In the genomic region with DNA sequence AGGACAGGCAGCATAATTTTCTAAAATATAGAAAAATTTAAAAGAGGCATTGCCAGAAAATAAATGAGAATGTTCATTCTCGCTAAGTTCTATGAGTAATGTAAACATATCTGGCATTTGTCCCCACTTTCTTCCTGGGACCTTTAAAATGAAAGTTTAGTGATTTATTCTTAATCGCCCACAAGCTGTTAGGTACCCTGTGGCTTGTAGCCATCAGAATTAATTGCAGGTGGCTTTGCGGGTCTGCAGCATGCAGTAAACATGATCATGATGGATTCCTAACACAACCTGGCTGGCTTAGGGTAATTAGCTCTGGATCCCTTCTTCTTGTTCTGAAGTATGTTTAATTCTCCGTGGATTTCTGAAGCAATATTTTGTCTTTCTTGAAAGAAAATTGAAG, we compare ENCODE assay signal across 21 cellular contexts.
DNase-seq lines count a peak whose midpoint lies in the region; ATAC-seq, FAIRE-seq and TF ChIP-seq lines count a peak whose summit lies in the region.
"Had no signal": no experiment of that assay in that cellular context is flagged by ENCODE, and none has a peak within 500 bp of the region (broad histone marks: within the 10 kb centered on the region; RNA-seq: fewer than 3 reads in every experiment).

No MANE protein-coding gene starts in this region.

- POLR2A ChIA-PET in endothelial cell of umbilical vein (lab: Charles Lee), result interaction anchor here (1.0 kb wide), 1 partner anchor 103 kb away, joined by 4 read pairs; a partner anchor contains a TSS

- peaks cover 2% of the 10 kb centered on the region for H3K9me3 Mint-ChIP-seq in neural crest cell
- H3K9me3 Mint-ChIP-seq: activated CD4-positive, alpha-beta memory T cell treated with anti-CD3 and anti-CD28 coated beads, Interleukin-2, amount 10 ng/mL, durations not matched to agents 7 days and 5 days; activated naive CD8-positive, alpha-beta T cell treated with anti-CD3 and anti-CD28 coated beads for 36 hours; activated T-cell treated with anti-CD3 and anti-CD28 coated beads, Interleukin-2, amount 50 U/mL, for 24 hours; CD8-positive, alpha-beta memory T cell had no signal

- intact Hi-C loops in endothelial cell of umbilical vein (cut with micrococcal nuclease), result loop anchor here (10.0 kb wide), 1 partner anchor 263 kb away; no protein-coding TSS in a partner anchor
- intact Hi-C loops in heart left ventricle (cut with DNase I), result no loop called here

- ATAC-seq in HG03135 (IDR thresholded peaks at IDR 0.05; ENCODE audit: unreplicated experiment) (no peak), heart left ventricle (no peak)

- FAIRE-seq in endothelial cell of umbilical vein (lab: Jason Lieb, UNC), result no peak

- WGBS in heart left ventricle, 4 donors, result 92 to 96% (median 94%) methylated on average over 4 of the region's 4 CpGs

- H3K36me3 Mint-ChIP-seq in neural crest cell (ENCODE audit: low read depth), result peaks cover 2% of the 10 kb centered on the region
- H3K36me3 Mint-ChIP-seq: activated naive CD8-positive, alpha-beta T cell treated with anti-CD3 and anti-CD28 coated beads for 36 hours; CD8-positive, alpha-beta memory T cell had no signal

- H3K4me3 ChIP-seq in ACC112 (ENCODE audit: low read depth, low read length) (peak overlapping the region; percentile 39), endothelial cell of umbilical vein (replicated peaks in 1 of 3; ENCODE audit: insufficient read depth in 1 of 3, low read depth in 1 of 3, low read length in 3 of 3) (no peak overlapping the region), Karpas-422 (ENCODE audit: low read length) (no peak overlapping the region), heart left ventricle (no peak overlapping the region)

- peak overlapping the region; percentile 99 for H3K27ac ChIP-seq in ACC112 (ENCODE audit: low read depth, low read length)
- peak overlapping the region; percentile 94 for H3K27ac ChIP-seq in endothelial cell of umbilical vein (ENCODE audit: insufficient read depth, low read depth, low read length)
- no peak overlapping the region for H3K27ac ChIP-seq in Karpas-422 (ENCODE audit: low read length)
- H3K27ac ChIP-seq in heart left ventricle, result peak overlapping the region in 1 of 12 donors; percentile 50
- H3K27ac ChIP-seq: HL-60 had no signal

- H3K79me2 ChIP-seq in ACC112 (ENCODE audit: control insufficient read depth, insufficient read depth, low read length, unreplicated experiment) (no peaks in the 10 kb centered on the region), endothelial cell of umbilical vein (ENCODE audit: control insufficient read depth, insufficient read depth, low read length) (no peaks in the 10 kb centered on the region), Karpas-422 (ENCODE audit: low read length) (no peaks in the 10 kb centered on the region)

- dilution Hi-C loops in endothelial cell of umbilical vein (cut with MboI; ENCODE audit: extremely low pct_ligation_motif_present, low sequenced_read_pairs), result no loop called here

- H3K9me1 ChIP-seq in endothelial cell of umbilical vein (replicated peaks; ENCODE audit: control insufficient read depth, extremely low read depth, insufficient read depth, low read length), result no peaks in the 10 kb centered on the region

- H2AFZ ChIP-seq in ACC112 (ENCODE audit: low read length, unreplicated experiment) (peak overlapping the region; percentile 28), endothelial cell of umbilical vein (ENCODE audit: low read depth, low read length) (no peak overlapping the region), Karpas-422 (ENCODE audit: low read length) (no peak overlapping the region)

- H3K36me3 ChIP-seq in ACC112 (ENCODE audit: insufficient read depth, low read length) (no peaks in the 10 kb centered on the region), endothelial cell of umbilical vein (ENCODE audit: control insufficient read depth in 2 of 2, extremely low read depth in 1 of 2, insufficient read depth in 2 of 2, low read length in 2 of 2) (no peaks in the 10 kb centered on the region), Karpas-422 (ENCODE audit: insufficient read depth, low read length) (no peaks in the 10 kb centered on the region), heart left ventricle (no peaks in the 10 kb centered on the region)

- no peaks in the 10 kb centered on the region for H3K9me3 ChIP-seq in endothelial cell of umbilical vein (replicated peaks; ENCODE audit: control insufficient read depth, insufficient read depth, low read length)
- no peaks in the 10 kb centered on the region for H3K9me3 ChIP-seq in Karpas-422 (ENCODE audit: low read length)
- H3K9me3 ChIP-seq in heart left ventricle, result no peaks in the 10 kb centered on the region

- H3K4me2 ChIP-seq in endothelial cell of umbilical vein (ENCODE audit: insufficient read depth, low read length) (no peak overlapping the region), Karpas-422 (ENCODE audit: low read depth, low read length, poor library complexity, severe bottlenecking) (no peak overlapping the region)

- no peaks in the 10 kb centered on the region for H3K27me3 Mint-ChIP-seq in neural crest cell (ENCODE audit: low read depth)

- peak overlapping the region; percentile 82 for H3K27ac Mint-ChIP-seq in neural crest cell (ENCODE audit: unreplicated experiment)
- H3K27ac Mint-ChIP-seq: activated CD4-positive, alpha-beta memory T cell treated with anti-CD3 and anti-CD28 coated beads, Interleukin-2, amount 10 ng/mL, durations not matched to agents 7 days and 5 days; activated naive CD8-positive, alpha-beta T cell treated with anti-CD3 and anti-CD28 coated beads for 36 hours; activated T-cell treated with anti-CD3 and anti-CD28 coated beads, Interleukin-2, amount 50 U/mL, for 24 hours; CD8-positive, alpha-beta memory T cell had no signal

- TF ChIP-seq POLR2A in endothelial cell of umbilical vein (IDR thresholded peaks at IDR 0.05; ENCODE audit: low read depth, low read length) (no peak), heart left ventricle (IDR thresholded peaks at IDR 0.05) (no peak)

- no TSS peak for BruUV-seq in endothelial cell of umbilical vein (replicated peaks; lab: Mats Ljungman, UMichigan)

- H3K4me1 Mint-ChIP-seq in neural crest cell, result peaks cover 21% of the 10 kb centered on the region
- H3K4me1 Mint-ChIP-seq: activated CD4-positive, alpha-beta memory T cell treated with anti-CD3 and anti-CD28 coated beads, Interleukin-2, amount 10 ng/mL, durations not matched to agents 7 days and 5 days; activated naive CD8-positive, alpha-beta T cell treated with anti-CD3 and anti-CD28 coated beads for 36 hours; CD8-positive, alpha-beta memory T cell had no signal

- H4K20me1 ChIP-seq in endothelial cell of umbilical vein (replicated peaks; ENCODE audit: control insufficient read depth, extremely low read depth, insufficient read depth, low read length), result no peaks in the 10 kb centered on the region
- no peaks in the 10 kb centered on the region for H4K20me1 ChIP-seq in Karpas-422 (ENCODE audit: insufficient read depth, low read depth, low read length)

- TF ChIP-seq CTCF in endothelial cell of umbilical vein (IDR thresholded peaks at IDR 0.05; ENCODE audit: extremely low read depth in 1 of 2, insufficient read depth in 1 of 2, low read depth in 1 of 2, low read length in 2 of 2) (no peak), neural crest cell (conservative IDR thresholded peaks at IDR 0.05) (no peak), heart left ventricle (IDR thresholded peaks at IDR 0.05) (no peak)

- no peak overlapping the region for H3K4me3 Mint-ChIP-seq in neural crest cell
- H3K4me3 Mint-ChIP-seq: activated CD4-positive, alpha-beta memory T cell treated with anti-CD3 and anti-CD28 coated beads, Interleukin-2, amount 10 ng/mL, durations not matched to agents 7 days and 5 days; activated naive CD8-positive, alpha-beta T cell treated with anti-CD3 and anti-CD28 coated beads for 36 hours; activated T-cell treated with anti-CD3 and anti-CD28 coated beads, Interleukin-2, amount 50 U/mL, for 24 hours; CD8-positive, alpha-beta memory T cell had no signal

- CTCF ChIA-PET in endothelial cell of umbilical vein (lab: Charles Lee), result interaction anchor here (3.2 kb wide), 1 partner anchor 104 kb away, joined by 14 read pairs; a partner anchor contains a TSS

- H3K27me3 ChIP-seq in ACC112 (ENCODE audit: insufficient read depth, low read length), result no peaks in the 10 kb centered on the region
- no peaks in the 10 kb centered on the region for H3K27me3 ChIP-seq in endothelial cell of umbilical vein (ENCODE audit: control insufficient read depth in 2 of 2, insufficient read depth in 2 of 2, low read length in 2 of 2)
- no peaks in the 10 kb centered on the region for H3K27me3 ChIP-seq in Karpas-422 (ENCODE audit: low read length)
- no peaks in the 10 kb centered on the region for H3K27me3 ChIP-seq in heart left ventricle

- peak; percentile 15 for DNase-seq in M059J (ENCODE audit: low read depth)
- no peak for DNase-seq in endothelial cell of umbilical vein (ENCODE audit: low read depth, low spot score)
- no peak for DNase-seq in neural crest cell (ENCODE audit: low read depth, low spot score)
- no peak for DNase-seq in Karpas-422
- DNase-seq in heart left ventricle, result no peak
- no peak for DNase-seq in SHP77 (lab: John Stamatoyannopoulos, UW)
- DNase-seq: activated CD4-positive, alpha-beta memory T cell treated with anti-CD3 and anti-CD28 coated beads, Interleukin-2, amount 10 ng/mL, durations not matched to agents 7 days and 5 days; activated naive CD8-positive, alpha-beta T cell treated with anti-CD3 and anti-CD28 coated beads for 36 hours; activated T-cell treated with anti-CD3 and anti-CD28 coated beads, Interleukin-2, amount 50 U/mL, for 24 hours; CD8-positive, alpha-beta memory T cell; dermis blood vessel endothelial cell; islet precursor cell; mesendoderm; NCI-H2107; NCI-H774; retina; RPMI8226; stimulated activated CD4-positive, alpha-beta T cell treated with anti-CD3 and anti-CD28 coated beads, Interleukin-2, amount 100 ng/mL, for 24 hours had no signal

- H3K9ac ChIP-seq in endothelial cell of umbilical vein (replicated peaks; ENCODE audit: extremely low read depth, insufficient read depth, low read length) (peak overlapping the region; percentile 70), Karpas-422 (ENCODE audit: low read length) (no peak overlapping the region)

- no peaks in the 10 kb centered on the region for H3K9me2 ChIP-seq in Karpas-422 (replicated peaks; ENCODE audit: insufficient read depth, low read length)

- H3K4me1 ChIP-seq in ACC112 (ENCODE audit: control insufficient read depth, insufficient read depth, low read length, unreplicated experiment), result peaks cover 65% of the 10 kb centered on the region
- peaks cover 37% of the 10 kb centered on the region for H3K4me1 ChIP-seq in endothelial cell of umbilical vein (ENCODE audit: control insufficient read depth, extremely low read depth, insufficient read depth, low read length)
- H3K4me1 ChIP-seq in Karpas-422 (ENCODE audit: low read length), result no peaks in the 10 kb centered on the region
- peaks cover 0 to 13% (median 0%) of the 10 kb centered on the region in 12 donors for H3K4me1 ChIP-seq in heart left ventricle

TF ChIP-seq in endothelial cell of umbilical vein, 7 proteins besides CTCF, POLR2A, EP300 and RAD21 (continues in another document):
- no peak for TF ChIP-seq MYC (IDR thresholded peaks at IDR 0.05; ENCODE audit: low read depth, low read length)
- TF ChIP-seq, protein P1, sequence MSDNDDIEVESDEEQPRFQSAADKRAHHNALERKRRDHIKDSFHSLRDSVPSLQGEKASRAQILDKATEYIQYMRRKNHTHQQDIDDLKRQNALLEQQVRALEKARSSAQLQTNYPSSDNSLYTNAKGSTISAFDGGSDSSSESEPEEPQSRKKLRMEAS (IDR thresholded peaks at IDR 0.05; ENCODE audit: insufficient read depth, insufficient read length), result no peak
